31 cellular contexts compared by ENCODE assay signal in genomic region chr3:48305396-48305795, GRCh38. TPM values are rescaled to one million over a fixed set of nuclear protein-coding genes. Genes with fewer than 3 reads are reported as not detected.
"Had no signal": no experiment of that assay in that cellular context is flagged by ENCODE, and none has a peak within 500 bp of the region (broad histone marks: within the 10 kb centered on the region; RNA-seq: fewer than 3 reads in every experiment).

No MANE protein-coding gene starts in this region.

- H3K9me3 Mint-ChIP-seq: immature natural killer cell; naive B cell; stimulated activated naive CD8-positive, alpha-beta T cell treated with anti-CD3 and anti-CD28 coated beads, Interleukin-15, amount 100 ng/mL, for 72 hours had no signal

- H3K36me3 Mint-ChIP-seq: immature natural killer cell; naive B cell; stimulated activated memory B cell treated with anti-CD40 and anti-IgM and Interleukin-4, amounts not matched to agents 10 μg/mL and 1 μg/mL and 100 μg/mL, for 72 hours had no signal

- H3K27ac ChIP-seq: dorsolateral prefrontal cortex, epithelial cell of prostate, esophagus muscularis mucosa, gastroesophageal sphincter, pancreas, prostate gland, right lobe of liver, spleen, testis, transverse colon had no signal

- FAIRE-seq: endometrium, kidney, pancreas had no signal

- H3K27me3 ChIP-seq: dorsolateral prefrontal cortex, esophagus muscularis mucosa, pancreas, right lobe of liver, spleen, testis, transverse colon had no signal

- ATAC-seq: gastroesophageal sphincter; left colon; left ventricle myocardium superior; pancreas; right lobe of liver; stimulated activated memory B cell treated with anti-CD40 and anti-IgM and Interleukin-4, amounts not matched to agents 10 μg/mL and 1 μg/mL and 100 μg/mL, for 72 hours; stimulated activated naive CD8-positive, alpha-beta T cell treated with anti-CD3 and anti-CD28 coated beads, Interleukin-15, amount 100 ng/mL, for 72 hours had no signal

- H3K36me3 ChIP-seq: esophagus muscularis mucosa, gastroesophageal sphincter, pancreas, prostate gland, right lobe of liver, spleen, transverse colon had no signal

- H3K4me3 Mint-ChIP-seq: immature natural killer cell; stimulated activated memory B cell treated with anti-CD40 and anti-IgM and Interleukin-4, amounts not matched to agents 10 μg/mL and 1 μg/mL and 100 μg/mL, for 72 hours; stimulated activated naive CD8-positive, alpha-beta T cell treated with anti-CD3 and anti-CD28 coated beads, Interleukin-15, amount 100 ng/mL, for 72 hours had no signal

- DNase-seq: cortex of kidney; dorsolateral prefrontal cortex; effector memory CD4-positive, alpha-beta T cell; foreskin fibroblast; immature natural killer cell; kidney; left colon; left ventricle myocardium superior; mesendoderm; naive B cell; occipital lobe; pancreas; retina; right lobe of liver; spleen; stimulated activated CD4-positive, alpha-beta T cell treated with anti-CD3 and anti-CD28 coated beads, Interleukin-15, amount 100 ng/mL, for 24 hours; stimulated activated CD4-positive, alpha-beta T cell treated with anti-CD3 and anti-CD28 coated beads, Interleukin-1b, Interleukin-23, amount 100 ng/mL, for 48 hours; stimulated activated CD4-positive, alpha-beta T cell treated with anti-CD3 and anti-CD28 coated beads, Interleukin-4, amount 100 ng/mL, for 24 hours; stimulated activated naive CD8-positive, alpha-beta T cell treated with anti-CD3 and anti-CD28 coated beads, Interleukin-15, amount 100 ng/mL, for 72 hours; testis; transverse colon had no signal

- H3K27ac Mint-ChIP-seq: immature natural killer cell; nephron; stimulated activated naive CD8-positive, alpha-beta T cell treated with anti-CD3 and anti-CD28 coated beads, Interleukin-15, amount 100 ng/mL, for 72 hours had no signal

- H3K9me3 ChIP-seq: gastroesophageal sphincter, pancreas, prostate gland, right lobe of liver, spleen, testis, transverse colon had no signal

- H3K4me1 ChIP-seq: prostate gland had no signal

- H3K27me3 Mint-ChIP-seq: naive B cell; stimulated activated memory B cell treated with anti-CD40 and anti-IgM and Interleukin-4, amounts not matched to agents 10 μg/mL and 1 μg/mL and 100 μg/mL, for 72 hours had no signal

- H3K4me3 ChIP-seq: dorsolateral prefrontal cortex, esophagus muscularis mucosa, gastroesophageal sphincter, lung, pancreas, prostate gland, right lobe of liver, spleen, testis, transverse colon had no signal

RNA-seq across cellular contexts. Expression of gene SPINK8, which starts 28.1 kb away (rescaled TPM):
- total RNA-seq: esophagus muscularis mucosa, gastroesophageal sphincter, kidney, left colon, left ventricle myocardium superior, lung, occipital lobe, pancreas, right lobe of liver, subcutaneous adipose tissue, testis, transverse colon, urinary bladder had no signal
- polyA plus RNA-seq: immature natural killer cell, lung, pancreas, urinary bladder had no signal
